In genomic region chr1:54570161-54570560, GRCh38 we compare ENCODE assay signal across 26 cellular contexts. TPM values are rescaled to one million over a fixed set of nuclear protein-coding genes. Genes with fewer than 3 reads are reported as not detected.
A peak's percentile ranks its signal among the peaks of the same experiment; 100 is the strongest.
DNase-seq lines count a peak whose midpoint lies in the region; ATAC-seq and TF ChIP-seq lines count a peak whose summit lies in the region.
"Had no signal": no experiment of that assay in that cellular context is flagged by ENCODE, and none has a peak within 500 bp of the region (broad histone marks: within the 10 kb centered on the region; RNA-seq: fewer than 3 reads in every experiment).

No MANE protein-coding gene starts in this region.

- no peaks in the 10 kb centered on the region; the same call in 1 of the 2 replicates for H3K27me3 Mint-ChIP-seq in WTC11 (ENCODE audit: low read depth)
- H3K27me3 Mint-ChIP-seq: activated CD8-positive, alpha-beta T cell treated with anti-CD3 and anti-CD28 coated beads for 36 hours had no signal

- no peak for DNase-seq in right atrium auricular region (ENCODE audit: low spot score)
- DNase-seq in Right ventricle myocardium inferior (ENCODE audit: missing footprints): no peak
- DNase-seq in WTC11 (ENCODE audit: low spot score): no peak
- peak; percentile 82 for DNase-seq in myocyte (ENCODE audit: low read depth)
- DNase-seq in epidermal melanocyte (ENCODE audit: insufficient read length, low spot score): no peak
- DNase-seq in SJCRH30: no peak
- no peak for DNase-seq in testis
- DNase-seq: activated CD4-positive, alpha-beta T cell treated with anti-CD3 and anti-CD28 coated beads for 1 hour; activated CD8-positive, alpha-beta T cell treated with anti-CD3 and anti-CD28 coated beads for 36 hours; activated gamma-delta T cell; activated T-cell treated with anti-CD3 and anti-CD28 coated beads for 4 hours; brain microvascular endothelial cell; colonic mucosa; effector memory CD8-positive, alpha-beta T cell; mesendoderm; naive B cell; NCI-H1048; NCI-H187 treated with DMSO at 0.1 percent for 48 hours; SIG-M5; stimulated activated naive CD4-positive, alpha-beta T cell treated with Interleukin-2 at 50 U/mL for 16 hours; T-helper 1 cell had no signal

- no peak for TF ChIP-seq POLR2A in testis (IDR thresholded peaks at IDR 0.05)

- H3K9me3 Mint-ChIP-seq in WTC11: no peaks in the 10 kb centered on the region
- H3K9me3 Mint-ChIP-seq: activated CD8-positive, alpha-beta T cell treated with anti-CD3 and anti-CD28 coated beads for 36 hours; CD14-positive monocyte; effector memory CD8-positive, alpha-beta T cell; naive B cell had no signal

- no peak overlapping the region for H3K4me3 Mint-ChIP-seq in WTC11
- H3K4me3 Mint-ChIP-seq: activated CD8-positive, alpha-beta T cell treated with anti-CD3 and anti-CD28 coated beads for 36 hours; CD14-positive monocyte; effector memory CD8-positive, alpha-beta T cell; naive B cell had no signal

- no peak for TF ChIP-seq CTCF in right atrium auricular region (IDR thresholded peaks at IDR 0.05)
- no peak for TF ChIP-seq CTCF in WTC11 (IDR thresholded peaks at IDR 0.05)
- no peak for TF ChIP-seq CTCF in testis (IDR thresholded peaks at IDR 0.05)

- WGBS in testis, 2 donors: 92 to 99% methylated on average over 5 of the region's 5 CpGs

- H3K4me1 ChIP-seq in right atrium auricular region (peaks cover 0 to 55% of the 10 kb centered on the region in 2 donors), SJCRH30 (no peaks in the 10 kb centered on the region; the same call in 1 of the 2 replicates), testis (peaks cover 22% of the 10 kb centered on the region)
- H3K4me1 ChIP-seq: colonic mucosa had no signal

- no peaks in the 10 kb centered on the region for H3K9me3 ChIP-seq in right atrium auricular region
- H3K9me3 ChIP-seq in SJCRH30 (replicated peaks): no peaks in the 10 kb centered on the region
- no peaks in the 10 kb centered on the region for H3K9me3 ChIP-seq in testis
- H3K9me3 ChIP-seq: colonic mucosa had no signal

- POLR2A ChIA-PET in WTC11 (lab: Charles Lee): interaction anchor here (0.8 kb wide), 1 partner anchor 81 kb away, joined by 3 read pairs; no protein-coding TSS in a partner anchor

- ATAC-seq in Right ventricle myocardium inferior (no peak), WTC11 (no peak), GM18868 (IDR thresholded peaks at IDR 0.05; ENCODE audit: unreplicated experiment) (no peak)
- ATAC-seq: activated CD8-positive, alpha-beta T cell treated with anti-CD3 and anti-CD28 coated beads for 36 hours; effector memory CD8-positive, alpha-beta T cell had no signal

- H3K4me3 ChIP-seq in right atrium auricular region: no peak overlapping the region
- H3K4me3 ChIP-seq in SJCRH30: no peak overlapping the region
- no peak overlapping the region for H3K4me3 ChIP-seq in testis
- H3K4me3 ChIP-seq: colonic mucosa had no signal

- H3K36me3 Mint-ChIP-seq in WTC11: no peaks in the 10 kb centered on the region
- H3K36me3 Mint-ChIP-seq: CD14-positive monocyte, naive B cell had no signal

- no peaks in the 10 kb centered on the region for H3K27me3 ChIP-seq in right atrium auricular region
- no peaks in the 10 kb centered on the region for H3K27me3 ChIP-seq in SJCRH30
- no peaks in the 10 kb centered on the region for H3K27me3 ChIP-seq in testis
- H3K27me3 ChIP-seq: brain microvascular endothelial cell, colonic mucosa had no signal

- H3K27ac Mint-ChIP-seq in WTC11: peak overlapping the region; percentile 57
- H3K27ac Mint-ChIP-seq: activated CD8-positive, alpha-beta T cell treated with anti-CD3 and anti-CD28 coated beads for 36 hours; effector memory CD8-positive, alpha-beta T cell had no signal

- CTCF ChIA-PET in WTC11 (lab: Charles Lee): interaction anchor here (2.6 kb wide), 1 partner anchor 20 kb away, joined by 7 read pairs; no protein-coding TSS in a partner anchor

- H3K27ac ChIP-seq in right atrium auricular region: peak overlapping the region; percentile 65 to 89
- H3K27ac ChIP-seq in SJCRH30: no peak overlapping the region
- no peak overlapping the region for H3K27ac ChIP-seq in testis
- H3K27ac ChIP-seq: brain microvascular endothelial cell, colonic mucosa had no signal

- H3K4me1 Mint-ChIP-seq in WTC11: peaks cover 60% of the 10 kb centered on the region

- intact Hi-C loops in Right ventricle myocardium inferior (cut with DNase I): no loop called here
- intact Hi-C loops in testis (cut with DNase I; ENCODE audit: low total_unique reads): no loop called here

- H3K36me3 ChIP-seq in right atrium auricular region (no peaks in the 10 kb centered on the region), SJCRH30 (no peaks in the 10 kb centered on the region), testis (ENCODE audit: low read depth, missing control alignments) (no peaks in the 10 kb centered on the region)
- H3K36me3 ChIP-seq: brain microvascular endothelial cell, colonic mucosa had no signal

TF ChIP-seq in WTC11, 78 proteins besides CTCF, POLR2A, EP300 and RAD21:
- TF ChIP-seq CREM (CRISPR knock-in tag; IDR thresholded peaks at IDR 0.05): no peak
- TF ChIP-seq KAT7 (CRISPR knock-in tag; IDR thresholded peaks at IDR 0.05; ENCODE audit: borderline replicate concordance): no peak
- no peak for TF ChIP-seq ZMAT4 (CRISPR knock-in tag; IDR thresholded peaks at IDR 0.05)
- TF ChIP-seq ATF1 (CRISPR knock-in tag; IDR thresholded peaks at IDR 0.05): no peak
- TF ChIP-seq MAX (CRISPR knock-in tag; IDR thresholded peaks at IDR 0.05): no peak
- no peak for TF ChIP-seq CDX4 (CRISPR knock-in tag; IDR thresholded peaks at IDR 0.05; ENCODE audit: borderline replicate concordance)
- TF ChIP-seq JAZF1 (CRISPR knock-in tag; IDR thresholded peaks at IDR 0.05): no peak
- TF ChIP-seq ZNF671 (CRISPR knock-in tag; IDR thresholded peaks at IDR 0.05): no peak
- no peak for TF ChIP-seq ZNF512 (CRISPR knock-in tag; IDR thresholded peaks at IDR 0.05; ENCODE audit: borderline replicate concordance)
- no peak for TF ChIP-seq ZNF281 (CRISPR knock-in tag; IDR thresholded peaks at IDR 0.05)
- no peak for TF ChIP-seq NFE2L1 (CRISPR knock-in tag; IDR thresholded peaks at IDR 0.05)

RNA-seq across cellular contexts. Expression of gene ACOT11, which starts 22.1 kb away (rescaled TPM):
- total RNA-seq in right atrium auricular region (10 to 100 TPM in 1 of 2 donors, 1 to 10 TPM in 1; 9.1 to 27.0 TPM), Right ventricle myocardium inferior (43.4 TPM), WTC11 (2021) (3.8 to 4.4 TPM (median 4.2 TPM) in 3 replicates), myocyte (54.0 and 59.2 TPM in 2 replicates), testis (10 to 100 TPM; 19.1 to 33.8 TPM)
- polyA plus RNA-seq in myocyte (2012): 24.7 TPM
- 4.3 and 4.4 TPM in 2 replicates for total RNA-seq in SJCRH30 (2014; rRNA removed; shearing (Covaris generic))
- polyA plus RNA-seq in testis (ENCODE audit: insufficient read depth, low read depth, low replicate concordance): 4.9 TPM
- total RNA-seq: OCI-LY7 had no signal

RNA-seq across cellular contexts. Expression of gene FAM151A, which starts 53.2 kb away (rescaled TPM):
- total RNA-seq in right atrium auricular region (under 1 TPM in 1 of 2 donors, not detected in 1; 0.63 TPM), Right ventricle myocardium inferior (1.5 TPM), WTC11 (2021) (0.11 TPM in 1 of 3 replicates, not detected in the others), myocyte (not detected in 2 replicates), testis (under 1 TPM; 0.56 to 0.94 TPM)
- polyA plus RNA-seq in myocyte (2012): 0.23 TPM
- not detected in 2 replicates for total RNA-seq in SJCRH30 (2014; rRNA removed; shearing (Covaris generic))
- polyA plus RNA-seq in testis (ENCODE audit: insufficient read depth, low read depth, low replicate concordance): 2.2 TPM
- total RNA-seq: activated CD8-positive, alpha-beta T cell treated with anti-CD3 and anti-CD28 coated beads for 36 hours; glomerular endothelial cell; LHCN-M2; OCI-LY7 had no signal
- polyA plus RNA-seq: CD14-positive monocyte had no signal

Comparison
In these comparisons a context has a peak if more than half of its experiments do, and no peak if none do; other contexts are left out.
1. H3K27ac ChIP-seq: peak in right atrium auricular region (2 of 2); none in SJCRH30 (single experiment) and testis (0 of 2).